ENCODE assay signal across 34 cellular contexts in genomic region chr4:24400537-24400936, GRCh38.
"Had no signal": no experiment of that assay in that cellular context is flagged by ENCODE, and none has a peak within 500 bp of the region (broad histone marks: within the 10 kb centered on the region; RNA-seq: fewer than 3 reads in every experiment).

No MANE protein-coding gene starts in this region.

- DNase-seq: Karpas-422, Kasumi-1, MG63, MM.1S, MV-4-11, NCI-H1048, NCI-H1092, NCI-H1092 treated with DMSO at 0.1 percent for 48 hours, NCI-H1105, NCI-H1105 treated with DMSO at 0.1 percent for 48 hours, NCI-H1417, NCI-H1417 treated with DMSO at 0.1 percent for 48 hours, NCI-H1436, NCI-H1436 treated with DMSO at 0.1 percent for 48 hours, NCI-H146, NCI-H1694, NCI-H1694 treated with DMSO at 0.1 percent for 48 hours, NCI-H187, NCI-H187 treated with DMSO at 0.1 percent for 48 hours, NCI-H1930, NCI-H2029, NCI-H2029 treated with DMSO at 0.1 percent for 48 hours, NCI-H2081, NCI-H2081 treated with DMSO at 0.1 percent for 48 hours, NCI-H2107, NCI-H2171, NCI-H2171 treated with DMSO at 0.1 percent for 48 hours, NCI-H2227 treated with DMSO at 0.1 percent for 48 hours, NCI-H226, NCI-H345, NCI-H446, NCI-H446 treated with DMSO at 0.1 percent for 48 hours, NCI-H510A, NCI-H510A treated with DMSO at 0.1 percent for 48 hours had no signal
